ENCODE assay signal across 8 cellular contexts in genomic region chr20:35741892-35742740, GRCh38. TPM values are rescaled to one million over a fixed set of nuclear protein-coding genes. Genes with fewer than 3 reads are reported as not detected.
DNase-seq lines count a peak whose midpoint lies in the region; ATAC-seq and TF ChIP-seq lines count a peak whose summit lies in the region.

RBM39 (minus strand) TSS chr20:35742260; CDS start chr20:35740874, 1,386 bp downstream.

- peak within 1 kb of the TSS; percentile 51 for H2AFZ ChIP-seq in mammary epithelial cell (ENCODE audit: low read depth, low read length)

- no TSS peak for BruUV-seq in mammary epithelial cell (replicated peaks; lab: Mats Ljungman, UMichigan)

- H3K27ac ChIP-seq in WERI-Rb-1 (peak within 1 kb of the TSS; percentile 100), mammary epithelial cell (ENCODE audit: insufficient read depth, low read depth, low read length) (peak within 1 kb of the TSS; percentile 95), skin epidermis (peak within 1 kb of the TSS; percentile 99 to 100 (median 100))

- in situ Hi-C loops in mammary epithelial cell (cut with MboI; ENCODE audit: low sequenced_read_pairs in 2 of 2), result loop anchor here in 1 of 2 donors (5.0 kb wide), 1 partner anchor 140 kb away; no protein-coding TSS in a partner anchor

- peaks cover 26% of the 10 kb centered on the region for H3K4me1 ChIP-seq in mammary epithelial cell (ENCODE audit: insufficient read depth, low read length)

- H3K36me3 ChIP-seq in WERI-Rb-1, result peaks cover 47% of the 10 kb centered on the region
- H3K36me3 ChIP-seq in mammary epithelial cell (ENCODE audit: insufficient read depth, low read length), result peaks cover 20% of the 10 kb centered on the region

- H3K27me3 ChIP-seq in WERI-Rb-1 (ENCODE audit: insufficient read depth, low read depth, severe bottlenecking), result no peaks in the 10 kb centered on the region
- H3K27me3 ChIP-seq in mammary epithelial cell (ENCODE audit: insufficient read depth, low read length), result no peaks in the 10 kb centered on the region

- peak within 1 kb of the TSS; percentile 94 for H3K4me3 ChIP-seq in WERI-Rb-1 (ENCODE audit: low read depth, low read length)
- peak within 1 kb of the TSS; percentile 78 to 93 (median 86) for H3K4me3 ChIP-seq in mammary epithelial cell (replicated peaks in 1 of 3; ENCODE audit: insufficient read depth in 1 of 3, low read depth in 2 of 3, low read length in 3 of 3)
- H3K4me3 ChIP-seq in iPS-18c (ENCODE audit: insufficient read depth, low read depth, low read length), result peak within 1 kb of the TSS; percentile 100
- peak within 1 kb of the TSS; percentile 75 to 97 (median 87) for H3K4me3 ChIP-seq in skin epidermis

- intact Hi-C loops in mammary epithelial cell (cut with micrococcal nuclease), result loop anchor here (1.0 kb wide), 2 partner anchors 27 to 142 kb away; no protein-coding TSS in a partner anchor

- TF ChIP-seq CTCF in WERI-Rb-1 (IDR thresholded peaks at IDR 0.05; ENCODE audit: low read depth, low read length), result 0 out of 2 replicates have a peak, but pooled peaks have one; percentile 36
- peak in 1 of 2 donors; percentile 47 for TF ChIP-seq CTCF in mammary epithelial cell (conservative IDR thresholded peaks at IDR 0.05 in 1 of 2, IDR thresholded peaks at IDR 0.05 in 1 of 2; ENCODE audit: extremely low read depth in 1 of 2, insufficient read depth in 1 of 2, low read depth in 1 of 2, low read length in 2 of 2)

- H3K9ac ChIP-seq in mammary epithelial cell (ENCODE audit: insufficient read depth, low read length), result peak within 1 kb of the TSS; percentile 100

- ATAC-seq in GM18873 (IDR thresholded peaks at IDR 0.05; ENCODE audit: low FRiP score, unreplicated experiment) (peak; percentile 84), HG03139 (IDR thresholded peaks at IDR 0.05; ENCODE audit: unreplicated experiment) (peak; percentile 88)

- dilution Hi-C loops in mammary epithelial cell (cut with HindIII; ENCODE audit: low sequenced_read_pairs), result no loop called here

- peak within 1 kb of the TSS; percentile 92 for H3K4me2 ChIP-seq in mammary epithelial cell (ENCODE audit: insufficient read depth, low read depth, low read length)

- CTCF ChIA-PET in mammary epithelial cell (lab: Charles Lee; ENCODE audit: low non-redundant PET), result interaction anchor here (0.7 to 0.8 kb wide), 2 partner anchors 142 to 213 kb away, joined by 6 read pairs; no protein-coding TSS in a partner anchor

- DNase-seq in AG08395 (ENCODE audit: low spot score) (peak; percentile 97), NCI-H2227 (lab: John Stamatoyannopoulos, UW; ENCODE audit: unreplicated experiment) (peak; percentile 100), WERI-Rb-1 (peak; percentile 100), mammary epithelial cell (peak; percentile 100)

- peaks cover 8% of the 10 kb centered on the region for H4K20me1 ChIP-seq in mammary epithelial cell (ENCODE audit: insufficient read depth, low read length)

- 3% methylated on average over 30 of the region's 66 CpGs for WGBS in mammary epithelial cell (ENCODE audit: low coverage, missing lambda C conversion rate)

- H3K9me3 ChIP-seq in WERI-Rb-1 (ENCODE audit: severe bottlenecking), result no peaks in the 10 kb centered on the region
- H3K9me3 ChIP-seq in mammary epithelial cell (replicated peaks; ENCODE audit: insufficient read depth, low read length), result no peaks in the 10 kb centered on the region
- H3K9me3 ChIP-seq in iPS-18c (ENCODE audit: control insufficient read depth, insufficient read depth, low read length), result no peaks in the 10 kb centered on the region

- H3K79me2 ChIP-seq in mammary epithelial cell (ENCODE audit: insufficient read depth, low read length), result peaks cover 54% of the 10 kb centered on the region

RNA-seq across cellular contexts. Expression of gene RBM39, which starts in this region (rescaled TPM):
- total RNA-seq in mammary epithelial cell, result 100 to 1,000 TPM; 188 to 283 TPM
- polyA plus RNA-seq in mammary epithelial cell, result 27.2 TPM
- polyA minus RNA-seq in mammary epithelial cell, result 272 TPM

Comparison
In these comparisons a context has a peak if more than half of its experiments do, and no peak if none do; other contexts are left out.
1. Peak in every context shown above with its lines: DNase-seq, ATAC-seq, H3K4me3 ChIP-seq and H3K27ac ChIP-seq.